ENCODE assay signal across 15 cellular contexts in the genomic region with DNA sequence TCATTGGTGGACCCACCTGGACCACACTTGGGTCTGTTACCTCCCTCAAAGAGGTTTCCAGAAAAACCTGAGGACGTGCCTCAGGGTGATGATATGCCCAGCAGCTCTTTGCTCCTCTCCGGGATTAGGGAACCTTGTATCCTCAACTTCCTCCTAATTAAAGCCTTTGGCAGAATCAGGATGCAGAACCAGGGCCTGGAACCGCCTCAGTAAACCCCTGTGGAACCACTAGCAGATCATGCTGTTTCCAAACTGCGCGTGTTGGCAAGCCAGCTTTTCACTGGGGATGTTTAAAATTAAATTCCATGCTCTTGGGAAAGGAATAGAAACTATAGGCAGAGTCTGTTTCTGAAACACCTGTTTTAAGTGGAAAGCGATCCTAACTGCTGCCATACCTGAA. TPM values are rescaled to one million over a fixed set of nuclear protein-coding genes. Genes with fewer than 3 reads are reported as not detected.
DNase-seq lines count a peak whose midpoint lies in the region; ATAC-seq, FAIRE-seq and TF ChIP-seq lines count a peak whose summit lies in the region.
"Had no signal": no experiment of that assay in that cellular context is flagged by ENCODE, and none has a peak within 500 bp of the region (broad histone marks: within the 10 kb centered on the region; RNA-seq: fewer than 3 reads in every experiment).

No MANE protein-coding gene starts in this region.

- H3K4me1 ChIP-seq in HepG2 (ENCODE audit: insufficient read depth, low read length) (peaks cover 79% of the 10 kb centered on the region), right lobe of liver (no peaks in the 10 kb centered on the region), esophagus muscularis mucosa (peaks cover 25 to 52% (median 51%) of the 10 kb centered on the region in 4 donors)

- H3K27me3 ChIP-seq in HepG2 (ENCODE audit: control insufficient read depth in 1 of 2, insufficient read depth in 2 of 2, low read length in 2 of 2) (no peaks in the 10 kb centered on the region), right lobe of liver (no peaks in the 10 kb centered on the region), esophagus muscularis mucosa (no peaks in the 10 kb centered on the region)

- DNase-seq in HepG2 (ENCODE audit: low spot score) (no peak), right lobe of liver (no peak), RWPE1 (ENCODE audit: low spot score) (no peak), esophagus muscularis mucosa (ENCODE audit: extremely low spot score) (peak; percentile 77), islet precursor cell (no peak), HuH-7 (ENCODE audit: low spot score) (no peak)
- no peak for DNase-seq in effector CD8-positive, alpha-beta T cell (lab: John Stamatoyannopoulos, UW)
- DNase-seq: C1 segment of cervical spinal cord, DMS79 treated with DMSO at 0.1 percent for 48 hours, KBM-7, NCI-H1105, NCI-H2081 treated with DMSO at 0.1 percent for 48 hours, NCI-H774, PC-3 had no signal

- H3K36me3 ChIP-seq in HepG2 (replicated peaks in 1 of 2; ENCODE audit: control insufficient read depth in 1 of 2, insufficient read depth in 2 of 2, low read length in 2 of 2) = peaks cover 8 to 10% of the 10 kb centered on the region in 2 experiments; a peak in 4 of 5 replicates
- H3K36me3 ChIP-seq in right lobe of liver = no peaks in the 10 kb centered on the region
- peaks cover 0 to 20% (median 5%) of the 10 kb centered on the region in 4 donors for H3K36me3 ChIP-seq in esophagus muscularis mucosa
- H3K36me3 ChIP-seq: HAP-1 had no signal

- POLR2A ChIA-PET in HepG2 (lab: Yijun Ruan, JAX) = interaction anchor here (1.4 kb wide), 1 partner anchor 29 kb away, joined by 3 read pairs; no protein-coding TSS in a partner anchor
- POLR2A ChIA-PET in RWPE1 (lab: Yijun Ruan, JAX; ENCODE audit: low non-redundant PET) = no interaction called here

- CTCF ChIA-PET in HepG2 (lab: Yijun Ruan, JAX; ENCODE audit: low intra/inter-chr PET ratio, low total read pairs) = no interaction called here
- CTCF ChIA-PET in RWPE1 (lab: Yijun Ruan, JAX) = no interaction called here

- H2AFZ ChIP-seq in HepG2 (ENCODE audit: low read length) = no peak overlapping the region

- peaks cover 14% of the 10 kb centered on the region; the same call in 1 of the 2 replicates for H4K20me1 ChIP-seq in HepG2 (ENCODE audit: insufficient read depth, low read length)

- H3K9me3 ChIP-seq in HepG2 (ENCODE audit: low read length) = no peaks in the 10 kb centered on the region
- H3K9me3 ChIP-seq in right lobe of liver = no peaks in the 10 kb centered on the region
- H3K9me3 ChIP-seq in esophagus muscularis mucosa = no peaks in the 10 kb centered on the region
- H3K9me3 ChIP-seq: HAP-1 had no signal

- H3K9ac ChIP-seq in HepG2 (ENCODE audit: insufficient read depth, low read depth, low read length) = 0 out of 2 replicates have a peak overlapping the region, but pooled peaks have one; percentile 54

- TF ChIP-seq EP300 in HepG2 (IDR thresholded peaks at IDR 0.05; ENCODE audit: low read depth in 2 of 2, low read length in 2 of 2) = no peak
- TF ChIP-seq EP300 in HepG2 (CRISPR knock-in tag; IDR thresholded peaks at IDR 0.05; ENCODE audit: borderline replicate concordance) = no peak
- no peak for TF ChIP-seq EP300 in esophagus muscularis mucosa (IDR thresholded peaks at IDR 0.05)

- BruUV-seq in HepG2 (replicated peaks; lab: Mats Ljungman, UMichigan) = no TSS peak

- in situ Hi-C loops in HepG2 (cut with HindIII; ENCODE audit: extremely low pct_ligation_motif_present, low pct_unique_long_range_greater_than_20kb) = no loop called here

- WGBS in HepG2 (ENCODE audit: low lambda C conversion rate) = 86% methylated on average over 6 of the region's 6 CpGs
- 76% methylated on average over 4 of the region's 6 CpGs for WGBS in right lobe of liver (ENCODE audit: insufficient coverage, low coverage, low lambda C conversion rate, missing lambda C conversion rate)
- WGBS in esophagus muscularis mucosa = 88% methylated on average over 5 of the region's 6 CpGs

- no peak for ATAC-seq in HepG2
- ATAC-seq in right lobe of liver = no peak

- H3K4me3 ChIP-seq in HepG2 (replicated peaks in 1 of 3; ENCODE audit: insufficient read depth in 1 of 3, low read depth in 2 of 3, low read length in 3 of 3) = no peak overlapping the region
- no peak overlapping the region for H3K4me3 ChIP-seq in right lobe of liver
- no peak overlapping the region for H3K4me3 ChIP-seq in esophagus muscularis mucosa
- H3K4me3 ChIP-seq: HAP-1 had no signal

- no peak for TF ChIP-seq CTCF in HepG2 (CRISPR knock-in tag; IDR thresholded peaks at IDR 0.05)
- TF ChIP-seq CTCF in right lobe of liver (IDR thresholded peaks at IDR 0.05) = no peak
- no peak for TF ChIP-seq CTCF in RWPE1 (conservative IDR thresholded peaks at IDR 0.05; ENCODE audit: low read depth)
- TF ChIP-seq CTCF in esophagus muscularis mucosa (IDR thresholded peaks at IDR 0.05) = no peak

- peaks cover 94% of the 10 kb centered on the region for H3K79me2 ChIP-seq in HepG2 (ENCODE audit: insufficient read depth, low read length)

- TF ChIP-seq POLR2A in HepG2 (IDR thresholded peaks at IDR 0.05; ENCODE audit: insufficient read depth in 1 of 2, low read depth in 2 of 2, low read length in 2 of 2) (no peak), right lobe of liver (IDR thresholded peaks at IDR 0.05) (no peak), esophagus muscularis mucosa (IDR thresholded peaks at IDR 0.05; ENCODE audit: low read depth) (no peak)

- intact Hi-C loops in HepG2 (cut with micrococcal nuclease; ENCODE audit: unreplicated experiment) (loop anchor here (1.0 to 2.0 kb wide), 2 partner anchors 24 to 77 kb away; no protein-coding TSS in a partner anchor), right lobe of liver (cut with DNase I) (no loop called here), esophagus muscularis mucosa (cut with DNase I) (no loop called here)

- TF ChIP-seq RAD21 in HepG2 (CRISPR knock-in tag; IDR thresholded peaks at IDR 0.05) = no peak

- H3K4me2 ChIP-seq in HepG2 (ENCODE audit: low read depth, low read length) = peak overlapping the region; percentile 77; the same call in 1 of the 2 replicates

- FAIRE-seq in HepG2 (lab: Jason Lieb, UNC) = no peak

- peak overlapping the region; percentile 81 for H3K27ac ChIP-seq in HepG2 (ENCODE audit: extremely low read length, insufficient read depth, low read length)
- H3K27ac ChIP-seq in right lobe of liver = no peak overlapping the region
- peak overlapping the region; percentile 73 for H3K27ac ChIP-seq in RWPE1
- H3K27ac ChIP-seq in esophagus muscularis mucosa (replicated peaks in 1 of 4) = peak overlapping the region in 1 of 4 donors; percentile 31

TF ChIP-seq in HepG2, 621 proteins besides CTCF, POLR2A, EP300 and RAD21 (continues in another document):
- TF ChIP-seq, protein P1, sequence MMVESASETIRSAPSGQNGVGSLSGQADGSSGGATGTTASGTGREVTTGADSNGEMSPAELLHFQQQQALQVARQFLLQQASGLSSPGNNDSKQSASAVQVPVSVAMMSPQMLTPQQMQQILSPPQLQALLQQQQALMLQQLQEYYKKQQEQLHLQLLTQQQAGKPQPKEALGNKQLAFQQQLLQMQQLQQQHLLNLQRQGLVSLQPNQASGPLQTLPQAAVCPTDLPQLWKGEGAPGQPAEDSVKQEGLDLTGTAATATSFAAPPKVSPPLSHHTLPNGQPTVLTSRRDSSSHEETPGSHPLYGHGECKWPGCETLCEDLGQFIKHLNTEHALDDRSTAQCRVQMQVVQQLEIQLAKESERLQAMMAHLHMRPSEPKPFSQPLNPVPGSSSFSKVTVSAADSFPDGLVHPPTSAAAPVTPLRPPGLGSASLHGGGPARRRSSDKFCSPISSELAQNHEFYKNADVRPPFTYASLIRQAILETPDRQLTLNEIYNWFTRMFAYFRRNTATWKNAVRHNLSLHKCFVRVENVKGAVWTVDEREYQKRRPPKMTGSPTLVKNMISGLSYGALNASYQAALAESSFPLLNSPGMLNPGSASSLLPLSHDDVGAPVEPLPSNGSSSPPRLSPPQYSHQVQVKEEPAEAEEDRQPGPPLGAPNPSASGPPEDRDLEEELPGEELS (CRISPR knock-in tag; IDR thresholded peaks at IDR 0.05) = no peak
- no peak for TF ChIP-seq ZFP36L2 (CRISPR knock-in tag; IDR thresholded peaks at IDR 0.05)
- TF ChIP-seq NONO (IDR thresholded peaks at IDR 0.05) = no peak
- TF ChIP-seq NONO (CRISPR knock-in tag; conservative IDR thresholded peaks at IDR 0.05) = no peak
- no peak for TF ChIP-seq HNF4G (IDR thresholded peaks at IDR 0.05; ENCODE audit: borderline replicate concordance, low read depth, low read length)
- TF ChIP-seq HNF4G (CRISPR knock-in tag; IDR thresholded peaks at IDR 0.05; ENCODE audit: borderline replicate concordance, low read depth) = no peak
- no peak for TF ChIP-seq RFX3 (CRISPR knock-in tag; IDR thresholded peaks at IDR 0.05)
- TF ChIP-seq ZNF230 (CRISPR knock-in tag; IDR thresholded peaks at IDR 0.05) = no peak
- TF ChIP-seq POLR2G (IDR thresholded peaks at IDR 0.05; ENCODE audit: low read depth, low read length) = no peak
- no peak for TF ChIP-seq ZSCAN12 (CRISPR knock-in tag; IDR thresholded peaks at IDR 0.05)
- no peak for TF ChIP-seq ARNT (IDR thresholded peaks at IDR 0.05)

RNA-seq across cellular contexts. Expression of a gene that starts 26.4 kb away (rescaled TPM):
- total RNA-seq in HepG2 (2016; rRNA removed; fragmentation: Illumina TruSeq; extraction: Trizol) (21.5 and 39.1 TPM in 2 replicates), right lobe of liver (10 to 100 TPM in 4 of 6 experiments, 1 to 10 TPM in 2; 4.2 to 30.5 (median 16.7) TPM), esophagus muscularis mucosa (100 to 1,000 TPM; 140 to 429 (median 201) TPM)
- 87.0 and 95.7 TPM in 2 replicates for total RNA-seq in HepG2 (2016; cell fraction: cytosol; rRNA removed; fragmentation: Illumina TruSeq; extraction: Trizol; ENCODE audit: low read depth)
- total RNA-seq in HepG2 (2016; cell fraction: insoluble cytoplasmic fraction; rRNA removed; fragmentation: Illumina TruSeq; extraction: Trizol) = 19.5 and 37.7 TPM in 2 replicates
- 21.6 and 24.0 TPM in 2 replicates for total RNA-seq in HepG2 (2016; cell fraction: membrane; rRNA removed; fragmentation: Illumina TruSeq; extraction: Trizol)
- total RNA-seq in HepG2 (2016; cell fraction: nucleus; rRNA removed; fragmentation: Illumina TruSeq; extraction: Trizol) = 70.5 and 71.4 TPM in 2 replicates
- 61.6 and 69.9 TPM in 2 replicates for polyA plus RNA-seq in HepG2 (2011; rRNA removed)
- 47.0 and 57.8 TPM in 2 replicates for polyA plus RNA-seq in HepG2 (2011; cell fraction: cytosol; rRNA removed)
- polyA plus RNA-seq in HepG2 (2011; cell fraction: nucleus; rRNA removed) = 59.9 and 71.8 TPM in 2 replicates
- 47.6 and 59.6 TPM in 2 replicates for polyA plus RNA-seq in HepG2 (2012)
- 1.1 and 2.4 TPM in 2 replicates for polyA plus RNA-seq in HepG2 (2016; cell fraction: cytosol; fragmentation: Illumina TruSeq; extraction: Trizol; ENCODE audit: low read depth)
- polyA plus RNA-seq in HepG2 (2016; cell fraction: insoluble cytoplasmic fraction; fragmentation: Illumina TruSeq; extraction: Trizol; ENCODE audit: low read depth) = 14.9 and 16.1 TPM in 2 replicates
- polyA plus RNA-seq in HepG2 (2016; cell fraction: membrane; fragmentation: Illumina TruSeq; extraction: Trizol; ENCODE audit: low read depth) = 3.8 and 5.1 TPM in 2 replicates
- 36.1 and 38.6 TPM in 2 replicates for polyA plus RNA-seq in HepG2 (2016; cell fraction: nucleus; fragmentation: Illumina TruSeq; extraction: Trizol; ENCODE audit: insufficient read depth, low read depth)
- 452 and 516 TPM in 2 replicates for polyA minus RNA-seq in HepG2 (2011; rRNA and poly(A)+ RNA removed; ENCODE audit: low replicate concordance)
- 226 and 235 TPM in 2 replicates for polyA minus RNA-seq in HepG2 (2011; cell fraction: cytosol; rRNA and poly(A)+ RNA removed)
- 306 and 348 TPM in 2 replicates for polyA minus RNA-seq in HepG2 (2011; cell fraction: nucleus; rRNA and poly(A)+ RNA removed)

Comparison
In these comparisons a context has a peak if more than half of its experiments do, and no peak if none do; other contexts are left out.
1. H3K27ac ChIP-seq: peak in HepG2 (single experiment) and RWPE1 (single experiment); none in right lobe of liver (0 of 3).